Comparison of ENCODE assay signal across 15 cellular contexts in the genomic region with DNA sequence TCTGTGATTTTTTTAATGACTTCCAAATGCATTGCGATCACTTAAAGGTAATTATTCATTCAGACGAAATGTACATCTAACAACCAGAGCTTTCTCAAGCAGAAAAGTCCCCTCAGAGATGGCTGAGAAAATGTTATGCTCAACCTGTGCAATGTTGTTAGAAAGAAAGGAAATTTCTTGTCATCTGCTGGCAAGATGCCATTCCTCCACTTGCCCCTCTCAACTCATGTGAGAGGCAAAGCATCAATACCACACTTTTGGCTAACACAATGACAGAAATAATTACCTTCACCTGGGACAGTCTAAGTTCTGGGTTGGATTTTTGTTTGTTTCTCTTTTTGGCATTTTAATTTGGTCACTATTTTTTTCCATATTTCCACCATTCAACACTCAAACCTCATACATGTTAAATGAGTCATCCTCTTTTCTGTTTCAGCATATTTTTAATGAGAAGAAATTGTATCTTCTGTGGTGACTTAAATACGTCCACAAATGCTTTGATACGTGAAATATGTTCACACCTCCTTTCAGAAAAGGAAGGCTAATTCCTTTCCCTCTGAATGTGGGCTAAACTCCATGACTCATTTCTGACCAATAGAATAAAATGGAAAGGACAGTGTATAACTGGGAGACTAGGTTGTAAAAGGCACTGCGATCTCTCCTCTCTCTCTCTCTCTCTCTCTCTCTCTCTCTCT.
A peak's percentile ranks its signal among the peaks of the same experiment; 100 is the strongest.
DNase-seq lines count a peak whose midpoint lies in the region; ATAC-seq and TF ChIP-seq lines count a peak whose summit lies in the region.
"Had no signal": no experiment of that assay in that cellular context is flagged by ENCODE, and none has a peak within 500 bp of the region (broad histone marks: within the 10 kb centered on the region; RNA-seq: fewer than 3 reads in every experiment).

No MANE protein-coding gene starts in this region.

- no peak overlapping the region for H3K4me3 Mint-ChIP-seq in effector memory CD8-positive, alpha-beta T cell
- H3K4me3 Mint-ChIP-seq: neural progenitor cell had no signal

- no peaks in the 10 kb centered on the region for H3K4me1 Mint-ChIP-seq in effector memory CD8-positive, alpha-beta T cell (ENCODE audit: low read depth in 2 of 2)
- H3K4me1 Mint-ChIP-seq: neural progenitor cell had no signal

- in situ Hi-C loops in astrocyte of the cerebellum (cut with HindIII; ENCODE audit: low sequenced_read_pairs): no loop called here

- H3K27ac Mint-ChIP-seq in effector memory CD8-positive, alpha-beta T cell: no peak overlapping the region
- H3K27ac Mint-ChIP-seq: neural progenitor cell had no signal

- no peaks in the 10 kb centered on the region for H3K9me3 ChIP-seq in right cardiac atrium (ENCODE audit: control insufficient read depth, low read length)
- H3K9me3 ChIP-seq: gastrocnemius medialis had no signal

- H3K9me3 Mint-ChIP-seq in effector memory CD8-positive, alpha-beta T cell: no peaks in the 10 kb centered on the region

- H3K27me3 Mint-ChIP-seq in effector memory CD8-positive, alpha-beta T cell: peaks cover 8 to 11% of the 10 kb centered on the region in 2 donors

- WGBS in right cardiac atrium: 55% methylated on average over 5 of the region's 5 CpGs

- ATAC-seq in effector memory CD8-positive, alpha-beta T cell (replicated peaks): no peak
- ATAC-seq in right cardiac atrium (no peak), HG03139 (IDR thresholded peaks at IDR 0.05; ENCODE audit: unreplicated experiment) (no peak)
- ATAC-seq: gastrocnemius medialis, Panc1 had no signal

- DNase-seq in DMS79 treated with DMSO at 0.1 percent for 48 hours (lab: John Stamatoyannopoulos, UW): peak; percentile 83
- peak; percentile 83 for DNase-seq in LHCN-M2 (ENCODE audit: low read depth)
- peak; percentile 80 for DNase-seq in astrocyte of the cerebellum (ENCODE audit: low read depth)
- DNase-seq in kidney epithelial cell (ENCODE audit: low read depth): peak; percentile 18
- DNase-seq in HuH-7.5 (ENCODE audit: low spot score): no peak
- DNase-seq in effector memory CD8-positive, alpha-beta T cell: no peak
- DNase-seq in right cardiac atrium: no peak
- DNase-seq: activated T-cell treated with anti-CD3 and anti-CD28 coated beads, Interleukin-2, amount 50 U/mL, for 48 hours; gastrocnemius medialis; left cardiac atrium; NCI-H187; WERI-Rb-1 had no signal

- TF ChIP-seq CTCF in astrocyte of the cerebellum (IDR thresholded peaks at IDR 0.05; ENCODE audit: low read depth, low read length, missing control alignments) (no peak), kidney epithelial cell (IDR thresholded peaks at IDR 0.05; ENCODE audit: insufficient read depth, low read length, poor library complexity, severe bottlenecking) (no peak)

- no peak overlapping the region for H3K27ac ChIP-seq in right cardiac atrium (ENCODE audit: low read length)
- H3K27ac ChIP-seq: gastrocnemius medialis, neural progenitor cell, WERI-Rb-1 had no signal

- H3K36me3 ChIP-seq in kidney epithelial cell (ENCODE audit: control insufficient read depth, insufficient read depth, low read length): no peaks in the 10 kb centered on the region
- H3K36me3 ChIP-seq: gastrocnemius medialis, neural progenitor cell, WERI-Rb-1 had no signal

- no peaks in the 10 kb centered on the region for H3K36me3 Mint-ChIP-seq in effector memory CD8-positive, alpha-beta T cell (ENCODE audit: insufficient read depth)
- H3K36me3 Mint-ChIP-seq: neural progenitor cell had no signal

- H3K4me1 ChIP-seq in right cardiac atrium (ENCODE audit: control insufficient read depth, insufficient read depth, low read length): no peaks in the 10 kb centered on the region
- H3K4me1 ChIP-seq: gastrocnemius medialis had no signal

- intact Hi-C loops in right cardiac atrium (cut with DNase I): no loop called here

- H3K4me3 ChIP-seq in astrocyte of the cerebellum (ENCODE audit: low read depth, low read length) (no peak overlapping the region), kidney epithelial cell (ENCODE audit: low read depth, low read length) (no peak overlapping the region), right cardiac atrium (ENCODE audit: low read length) (no peak overlapping the region)
- H3K4me3 ChIP-seq: gastrocnemius medialis, neural progenitor cell had no signal

- H3K27me3 ChIP-seq in kidney epithelial cell (ENCODE audit: control insufficient read depth, insufficient read depth, low read length): no peaks in the 10 kb centered on the region
- no peaks in the 10 kb centered on the region for H3K27me3 ChIP-seq in right cardiac atrium (ENCODE audit: control insufficient read depth, insufficient read depth)
- H3K27me3 ChIP-seq: gastrocnemius medialis, neural progenitor cell had no signal

Comparison
In these comparisons a context has a peak if more than half of its experiments do, and no peak if none do; other contexts are left out.
1. DNase-seq: peak in DMS79 treated with DMSO at 0.1 percent for 48 hours (single experiment), LHCN-M2 (single experiment), astrocyte of the cerebellum (single experiment) and kidney epithelial cell (single experiment); none in HuH-7.5 (single experiment), effector memory CD8-positive, alpha-beta T cell (0 of 3) and right cardiac atrium (0 of 3).